Comparison of ENCODE assay signal across 8 cellular contexts in genomic region chr22:38347944-38348750, GRCh38. TPM values are rescaled to one million over a fixed set of nuclear protein-coding genes. Genes with fewer than 3 reads are reported as not detected.
A peak's percentile ranks its signal among the peaks of the same experiment; 100 is the strongest.
DNase-seq lines count a peak whose midpoint lies in the region; ATAC-seq and TF ChIP-seq lines count a peak whose summit lies in the region.

No MANE protein-coding gene starts in this region.

- H3K79me2 ChIP-seq in PC-3 (ENCODE audit: low read length) (no peaks in the 10 kb centered on the region), hepatocyte (no peaks in the 10 kb centered on the region)

- no peak overlapping the region for H3K4me3 Mint-ChIP-seq in activated CD4-positive, alpha-beta T cell treated with anti-CD3 and anti-CD28 coated beads for 36 hours

- no peak overlapping the region for H2AFZ ChIP-seq in PC-3 (ENCODE audit: low read length)
- H2AFZ ChIP-seq in hepatocyte = no peak overlapping the region

- H3K9ac ChIP-seq in PC-3 (ENCODE audit: low read length) = no peak overlapping the region

- H3K9me3 ChIP-seq in PC-3 (ENCODE audit: low read length) = no peaks in the 10 kb centered on the region
- H3K9me3 ChIP-seq in spleen = no peaks in the 10 kb centered on the region
- H3K9me3 ChIP-seq in hepatocyte (ENCODE audit: low read depth) = no peaks in the 10 kb centered on the region

- no TSS peak for BruUV-seq in PC-3 (replicated peaks; lab: Mats Ljungman, UMichigan)

- H3K4me1 ChIP-seq in PC-3 (ENCODE audit: insufficient read depth, low read length) = peaks cover 6% of the 10 kb centered on the region; the same call in 1 of the 2 replicates
- H3K4me1 ChIP-seq in spleen = peaks cover 0 to 6% (median 4%) of the 10 kb centered on the region in 6 donors
- no peaks in the 10 kb centered on the region for H3K4me1 ChIP-seq in hepatocyte (ENCODE audit: insufficient read depth)

- no peak for TF ChIP-seq POLR2A in spleen (IDR thresholded peaks at IDR 0.05)

- H3K27ac ChIP-seq in PC-3 (ENCODE audit: low read length) (peak overlapping the region; percentile 34), spleen (no peak overlapping the region), hepatocyte (no peak overlapping the region)

- H3K4me2 ChIP-seq in PC-3 (ENCODE audit: low read length) (no peak overlapping the region), hepatocyte (no peak overlapping the region)

- H3K27me3 ChIP-seq in PC-3 (ENCODE audit: low read length) = no peaks in the 10 kb centered on the region
- peaks cover 0 to 19% (median 0%) of the 10 kb centered on the region in 7 donors for H3K27me3 ChIP-seq in spleen (replicated peaks in 1 of 7)
- H3K27me3 ChIP-seq in hepatocyte = no peaks in the 10 kb centered on the region

- no peaks in the 10 kb centered on the region for H4K20me1 ChIP-seq in PC-3 (ENCODE audit: low read length)
- no peaks in the 10 kb centered on the region for H4K20me1 ChIP-seq in hepatocyte (ENCODE audit: insufficient read depth, poor library complexity, severe bottlenecking)

- H3K9me2 ChIP-seq in PC-3 (replicated peaks; ENCODE audit: low read length) (no peaks in the 10 kb centered on the region), hepatocyte (replicated peaks; ENCODE audit: insufficient read depth) (no peaks in the 10 kb centered on the region)

- no peaks in the 10 kb centered on the region for H3K36me3 ChIP-seq in PC-3 (ENCODE audit: low read depth, low read length)
- H3K36me3 ChIP-seq in spleen = peaks cover 0 to 15% (median 0%) of the 10 kb centered on the region in 6 donors
- H3K36me3 ChIP-seq in hepatocyte (replicated peaks; ENCODE audit: insufficient read depth, low read depth) = no peaks in the 10 kb centered on the region

- CTCF ChIA-PET in activated CD4-positive, alpha-beta T cell treated with anti-CD3 and anti-CD28 coated beads for 36 hours (lab: Charles Lee) = no interaction called here
- CTCF ChIA-PET in PC-3 (lab: Charles Lee) = interaction anchor here (0.6 kb wide), 1 partner anchor 245 kb away, joined by 3 read pairs; no protein-coding TSS in a partner anchor

- H3K27ac Mint-ChIP-seq in activated CD4-positive, alpha-beta T cell treated with anti-CD3 and anti-CD28 coated beads for 36 hours = no peak overlapping the region

- H3K9me3 Mint-ChIP-seq in activated CD4-positive, alpha-beta T cell treated with anti-CD3 and anti-CD28 coated beads for 36 hours (ENCODE audit: low read depth) = no peaks in the 10 kb centered on the region

- 68 to 81% (median 72%) methylated on average over 13 to 14 of the region's 14 CpGs for WGBS in spleen, 5 donors
- WGBS in hepatocyte (ENCODE audit: low lambda C conversion rate, missing lambda C conversion rate) = 81% methylated on average over 14 of the region's 14 CpGs

- DNase-seq in activated CD4-positive, alpha-beta T cell treated with anti-CD3 and anti-CD28 coated beads for 36 hours = no peak
- no peak for DNase-seq in activated CD4-positive, alpha-beta T cell treated with anti-CD3 and anti-CD28 coated beads for 48 hours
- peak; percentile 55 for DNase-seq in PC-3
- DNase-seq in fibroblast of mammary gland (ENCODE audit: low read depth) = peak; percentile 42
- DNase-seq in spleen = peak; percentile 46
- DNase-seq in hepatocyte (ENCODE audit: low spot score) = no peak

- POLR2A ChIA-PET in activated CD4-positive, alpha-beta T cell treated with anti-CD3 and anti-CD28 coated beads for 36 hours (lab: Charles Lee) = interaction anchor here (0.5 to 0.6 kb wide), 2 partner anchors 10 to 462 kb away, joined by 3 read pairs; no protein-coding TSS in a partner anchor
- POLR2A ChIA-PET in PC-3 (lab: Charles Lee; ENCODE audit: unreplicated experiment) = no interaction called here

- no peaks in the 10 kb centered on the region for H3K27me3 Mint-ChIP-seq in activated CD4-positive, alpha-beta T cell treated with anti-CD3 and anti-CD28 coated beads for 36 hours

- intact Hi-C loops in activated CD4-positive, alpha-beta T cell treated with anti-CD3 and anti-CD28 coated beads for 36 hours (cut with DNase I, micrococcal nuclease) = no loop called here
- intact Hi-C loops in PC-3 (cut with micrococcal nuclease) (no loop called here), spleen (cut with DNase I; ENCODE audit: low total_unique reads) (no loop called here)

- no peaks in the 10 kb centered on the region for H3K4me1 Mint-ChIP-seq in activated CD4-positive, alpha-beta T cell treated with anti-CD3 and anti-CD28 coated beads for 36 hours

- H3F3A ChIP-seq in PC-3 (ENCODE audit: low read length, unreplicated experiment) = no peaks in the 10 kb centered on the region

- no peak for TF ChIP-seq CTCF in PC-3 (conservative IDR thresholded peaks at IDR 0.05; ENCODE audit: low read depth, low read length)
- no peak for TF ChIP-seq CTCF in fibroblast of mammary gland (conservative IDR thresholded peaks at IDR 0.05; ENCODE audit: control insufficient read depth, insufficient read depth, low read depth, low read length)
- no peak for TF ChIP-seq CTCF in spleen (IDR thresholded peaks at IDR 0.05 in 8 of 11, conservative IDR thresholded peaks at IDR 0.05 in 3 of 11)
- no peak for TF ChIP-seq CTCF in hepatocyte (IDR thresholded peaks at IDR 0.05; ENCODE audit: poor library complexity)

- H3K36me3 Mint-ChIP-seq in activated CD4-positive, alpha-beta T cell treated with anti-CD3 and anti-CD28 coated beads for 36 hours (ENCODE audit: low read depth) = no peaks in the 10 kb centered on the region

- peak; percentile 50 for ATAC-seq in activated CD4-positive, alpha-beta T cell treated with anti-CD3 and anti-CD28 coated beads for 36 hours
- ATAC-seq in PC-3 (peak; percentile 74), GM19328 (IDR thresholded peaks at IDR 0.05; ENCODE audit: unreplicated experiment) (no peak), GM19397 (IDR thresholded peaks at IDR 0.05; ENCODE audit: unreplicated experiment) (no peak)

- H3K4me3 ChIP-seq in PC-3 (ENCODE audit: low read length) (no peak overlapping the region), fibroblast of mammary gland (ENCODE audit: control insufficient read depth, low read depth, low read length) (no peak overlapping the region), spleen (no peak overlapping the region), hepatocyte (no peak overlapping the region)

RNA-seq across cellular contexts. Expression of gene CSNK1E, which starts 30.9 kb away (rescaled TPM):
- total RNA-seq in activated CD4-positive, alpha-beta T cell treated with anti-CD3 and anti-CD28 coated beads for 36 hours = 100 to 1,000 TPM; 117 to 145 TPM
- 147 and 179 TPM in 2 replicates for total RNA-seq in PC-3 (2014; rRNA removed)
- 100 to 1,000 TPM in 5 of 7 donors, 10 to 100 TPM in 2; 59.0 to 157 (median 110) TPM for total RNA-seq in spleen
- polyA plus RNA-seq in spleen = 10 to 100 TPM; 32.8 to 73.9 (median 49.0) TPM
- total RNA-seq in hepatocyte = 85.8 and 89.5 TPM in 2 replicates
- 123 and 152 TPM in 2 replicates for polyA plus RNA-seq in hepatocyte

Comparison
In these comparisons a context has a peak if more than half of its experiments do, and no peak if none do; other contexts are left out.
1. ATAC-seq: peak in activated CD4-positive, alpha-beta T cell treated with anti-CD3 and anti-CD28 coated beads for 36 hours (single experiment) and PC-3 (single experiment); none in GM19328 (single experiment) and GM19397 (single experiment).
2. DNase-seq: peak in PC-3 (single experiment), fibroblast of mammary gland (single experiment) and spleen (single experiment); none in activated CD4-positive, alpha-beta T cell treated with anti-CD3 and anti-CD28 coated beads for 36 hours (single experiment), activated CD4-positive, alpha-beta T cell treated with anti-CD3 and anti-CD28 coated beads for 48 hours (single experiment) and hepatocyte (single experiment).